Comparison of ENCODE assay signal across 1 cellular context in the genomic region with DNA sequence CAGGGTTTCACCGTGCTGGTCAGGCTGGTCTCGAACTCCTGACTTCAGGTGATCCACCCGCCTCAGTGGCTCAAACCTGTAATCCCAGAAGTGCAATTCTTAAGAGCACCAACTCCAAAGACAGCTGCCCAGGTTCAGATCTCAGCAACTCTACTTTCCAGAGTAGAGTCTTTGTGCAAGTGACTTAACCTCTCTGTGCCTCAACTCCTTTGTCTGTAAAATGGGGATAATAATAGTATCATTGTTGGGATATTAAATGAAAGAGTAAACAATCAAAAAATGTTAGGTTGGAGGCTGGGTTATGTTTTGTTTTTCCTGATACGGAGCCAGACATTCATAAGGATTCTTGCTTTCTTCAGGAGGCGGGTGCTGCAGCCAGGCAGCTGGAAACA.
TF ChIP-seq lines count a peak whose summit lies in the region.

No MANE protein-coding gene starts in this region.

TF ChIP-seq in GM23338, 12 proteins besides CTCF, POLR2A, EP300 and RAD21 (continued from another document):
- TF ChIP-seq CREB1 (CRISPR knock-in tag; IDR thresholded peaks at IDR 0.05; ENCODE audit: low read depth) (no peak), STAT1 (IDR thresholded peaks at IDR 0.05; ENCODE audit: unreplicated experiment) (no peak), ZNF114 (CRISPR knock-in tag; IDR thresholded peaks at IDR 0.05) (no peak), NANOG (IDR thresholded peaks at IDR 0.05; ENCODE audit: borderline replicate concordance) (no peak), JUNB (IDR thresholded peaks at IDR 0.05; ENCODE audit: unreplicated experiment) (no peak), EZH2phosphoT487 (IDR thresholded peaks at IDR 0.05; ENCODE audit: unreplicated experiment) (no peak), EZH2 (IDR thresholded peaks at IDR 0.05; ENCODE audit: low read depth, unreplicated experiment) (no peak), ETS1 (IDR thresholded peaks at IDR 0.05) (no peak)
- TF ChIP-seq, protein P1, sequence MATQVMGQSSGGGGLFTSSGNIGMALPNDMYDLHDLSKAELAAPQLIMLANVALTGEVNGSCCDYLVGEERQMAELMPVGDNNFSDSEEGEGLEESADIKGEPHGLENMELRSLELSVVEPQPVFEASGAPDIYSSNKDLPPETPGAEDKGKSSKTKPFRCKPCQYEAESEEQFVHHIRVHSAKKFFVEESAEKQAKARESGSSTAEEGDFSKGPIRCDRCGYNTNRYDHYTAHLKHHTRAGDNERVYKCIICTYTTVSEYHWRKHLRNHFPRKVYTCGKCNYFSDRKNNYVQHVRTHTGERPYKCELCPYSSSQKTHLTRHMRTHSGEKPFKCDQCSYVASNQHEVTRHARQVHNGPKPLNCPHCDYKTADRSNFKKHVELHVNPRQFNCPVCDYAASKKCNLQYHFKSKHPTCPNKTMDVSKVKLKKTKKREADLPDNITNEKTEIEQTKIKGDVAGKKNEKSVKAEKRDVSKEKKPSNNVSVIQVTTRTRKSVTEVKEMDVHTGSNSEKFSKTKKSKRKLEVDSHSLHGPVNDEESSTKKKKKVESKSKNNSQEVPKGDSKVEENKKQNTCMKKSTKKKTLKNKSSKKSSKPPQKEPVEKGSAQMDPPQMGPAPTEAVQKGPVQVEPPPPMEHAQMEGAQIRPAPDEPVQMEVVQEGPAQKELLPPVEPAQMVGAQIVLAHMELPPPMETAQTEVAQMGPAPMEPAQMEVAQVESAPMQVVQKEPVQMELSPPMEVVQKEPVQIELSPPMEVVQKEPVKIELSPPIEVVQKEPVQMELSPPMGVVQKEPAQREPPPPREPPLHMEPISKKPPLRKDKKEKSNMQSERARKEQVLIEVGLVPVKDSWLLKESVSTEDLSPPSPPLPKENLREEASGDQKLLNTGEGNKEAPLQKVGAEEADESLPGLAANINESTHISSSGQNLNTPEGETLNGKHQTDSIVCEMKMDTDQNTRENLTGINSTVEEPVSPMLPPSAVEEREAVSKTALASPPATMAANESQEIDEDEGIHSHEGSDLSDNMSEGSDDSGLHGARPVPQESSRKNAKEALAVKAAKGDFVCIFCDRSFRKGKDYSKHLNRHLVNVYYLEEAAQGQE (IDR thresholded peaks at IDR 0.05; ENCODE audit: unreplicated experiment) = no peak
- TF ChIP-seq, protein P2, sequence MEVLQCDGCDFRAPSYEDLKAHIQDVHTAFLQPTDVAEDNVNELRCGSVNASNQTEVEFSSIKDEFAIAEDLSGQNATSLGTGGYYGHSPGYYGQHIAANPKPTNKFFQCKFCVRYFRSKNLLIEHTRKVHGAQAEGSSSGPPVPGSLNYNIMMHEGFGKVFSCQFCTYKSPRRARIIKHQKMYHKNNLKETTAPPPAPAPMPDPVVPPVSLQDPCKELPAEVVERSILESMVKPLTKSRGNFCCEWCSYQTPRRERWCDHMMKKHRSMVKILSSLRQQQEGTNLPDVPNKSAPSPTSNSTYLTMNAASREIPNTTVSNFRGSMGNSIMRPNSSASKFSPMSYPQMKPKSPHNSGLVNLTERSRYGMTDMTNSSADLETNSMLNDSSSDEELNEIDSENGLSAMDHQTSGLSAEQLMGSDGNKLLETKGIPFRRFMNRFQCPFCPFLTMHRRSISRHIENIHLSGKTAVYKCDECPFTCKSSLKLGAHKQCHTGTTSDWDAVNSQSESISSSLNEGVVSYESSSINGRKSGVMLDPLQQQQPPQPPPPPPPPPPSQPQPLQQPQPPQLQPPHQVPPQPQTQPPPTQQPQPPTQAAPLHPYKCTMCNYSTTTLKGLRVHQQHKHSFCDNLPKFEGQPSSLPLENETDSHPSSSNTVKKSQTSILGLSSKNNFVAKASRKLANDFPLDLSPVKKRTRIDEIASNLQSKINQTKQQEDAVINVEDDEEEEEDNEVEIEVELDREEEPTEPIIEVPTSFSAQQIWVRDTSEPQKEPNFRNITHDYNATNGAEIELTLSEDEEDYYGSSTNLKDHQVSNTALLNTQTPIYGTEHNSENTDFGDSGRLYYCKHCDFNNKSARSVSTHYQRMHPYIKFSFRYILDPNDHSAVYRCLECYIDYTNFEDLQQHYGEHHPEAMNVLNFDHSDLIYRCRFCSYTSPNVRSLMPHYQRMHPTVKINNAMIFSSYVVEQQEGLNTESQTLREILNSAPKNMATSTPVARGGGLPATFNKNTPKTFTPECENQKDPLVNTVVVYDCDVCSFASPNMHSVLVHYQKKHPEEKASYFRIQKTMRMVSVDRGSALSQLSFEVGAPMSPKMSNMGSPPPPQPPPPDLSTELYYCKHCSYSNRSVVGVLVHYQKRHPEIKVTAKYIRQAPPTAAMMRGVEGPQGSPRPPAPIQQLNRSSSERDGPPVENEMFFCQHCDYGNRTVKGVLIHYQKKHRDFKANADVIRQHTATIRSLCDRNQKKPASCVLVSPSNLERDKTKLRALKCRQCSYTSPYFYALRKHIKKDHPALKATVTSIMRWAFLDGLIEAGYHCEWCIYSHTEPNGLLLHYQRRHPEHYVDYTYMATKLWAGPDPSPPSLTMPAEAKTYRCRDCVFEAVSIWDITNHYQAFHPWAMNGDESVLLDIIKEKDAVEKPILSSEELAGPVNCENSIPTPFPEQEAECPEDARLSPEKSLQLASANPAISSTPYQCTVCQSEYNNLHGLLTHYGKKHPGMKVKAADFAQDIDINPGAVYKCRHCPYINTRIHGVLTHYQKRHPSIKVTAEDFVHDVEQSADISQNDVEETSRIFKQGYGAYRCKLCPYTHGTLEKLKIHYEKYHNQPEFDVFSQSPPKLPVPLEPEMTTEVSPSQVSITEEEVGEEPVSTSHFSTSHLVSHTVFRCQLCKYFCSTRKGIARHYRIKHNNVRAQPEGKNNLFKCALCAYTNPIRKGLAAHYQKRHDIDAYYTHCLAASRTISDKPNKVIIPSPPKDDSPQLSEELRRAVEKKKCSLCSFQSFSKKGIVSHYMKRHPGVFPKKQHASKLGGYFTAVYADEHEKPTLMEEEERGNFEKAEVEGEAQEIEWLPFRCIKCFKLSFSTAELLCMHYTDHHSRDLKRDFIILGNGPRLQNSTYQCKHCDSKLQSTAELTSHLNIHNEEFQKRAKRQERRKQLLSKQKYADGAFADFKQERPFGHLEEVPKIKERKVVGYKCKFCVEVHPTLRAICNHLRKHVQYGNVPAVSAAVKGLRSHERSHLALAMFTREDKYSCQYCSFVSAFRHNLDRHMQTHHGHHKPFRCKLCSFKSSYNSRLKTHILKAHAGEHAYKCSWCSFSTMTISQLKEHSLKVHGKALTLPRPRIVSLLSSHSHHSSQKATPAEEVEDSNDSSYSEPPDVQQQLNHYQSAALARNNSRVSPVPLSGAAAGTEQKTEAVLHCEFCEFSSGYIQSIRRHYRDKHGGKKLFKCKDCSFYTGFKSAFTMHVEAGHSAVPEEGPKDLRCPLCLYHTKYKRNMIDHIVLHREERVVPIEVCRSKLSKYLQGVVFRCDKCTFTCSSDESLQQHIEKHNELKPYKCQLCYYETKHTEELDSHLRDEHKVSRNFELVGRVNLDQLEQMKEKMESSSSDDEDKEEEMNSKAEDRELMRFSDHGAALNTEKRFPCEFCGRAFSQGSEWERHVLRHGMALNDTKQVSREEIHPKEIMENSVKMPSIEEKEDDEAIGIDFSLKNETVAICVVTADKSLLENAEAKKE (CRISPR knock-in tag; IDR thresholded peaks at IDR 0.05) = no peak
